Comparison of ENCODE assay signal across 12 cellular contexts in genomic region chr3:52470920-52471319, GRCh38. TPM values are rescaled to one million over a fixed set of nuclear protein-coding genes. Genes with fewer than 3 reads are reported as not detected.
"Had no signal": no experiment of that assay in that cellular context is flagged by ENCODE, and none has a peak within 500 bp of the region (broad histone marks: within the 10 kb centered on the region; RNA-seq: fewer than 3 reads in every experiment).

No MANE protein-coding gene starts in this region.

- H3K27me3 Mint-ChIP-seq: activated T-helper 17 cell treated with anti-CD3 and anti-CD28 coated beads, Interleukin-2, amount 50 U/mL, for 72 hours had no signal

- H3K27ac Mint-ChIP-seq: activated naive CD4-positive, alpha-beta T cell treated with anti-CD3 and anti-CD28 coated beads for 36 hours; activated T-helper 17 cell treated with anti-CD3 and anti-CD28 coated beads, Interleukin-2, amount 50 U/mL, for 72 hours had no signal

- H3K9me3 Mint-ChIP-seq: activated naive CD4-positive, alpha-beta T cell treated with anti-CD3 and anti-CD28 coated beads for 36 hours; activated T-helper 17 cell treated with anti-CD3 and anti-CD28 coated beads, Interleukin-2, amount 50 U/mL, for 72 hours; nephron; T-helper 2 cell treated with Interferon-gamma antibody and Interleukin-4, amounts not matched to agents 5 μg/mL and 100 μg/mL, for 36 hours had no signal

- H3K4me3 ChIP-seq: thyroid gland, vagina had no signal

- H3K4me3 Mint-ChIP-seq: activated naive CD4-positive, alpha-beta T cell treated with anti-CD3 and anti-CD28 coated beads for 36 hours; activated T-helper 17 cell treated with anti-CD3 and anti-CD28 coated beads, Interleukin-2, amount 50 U/mL, for 72 hours; nephron; T-helper 2 cell treated with Interferon-gamma antibody and Interleukin-4, amounts not matched to agents 5 μg/mL and 100 μg/mL, for 36 hours had no signal

- H3K4me1 Mint-ChIP-seq: activated T-helper 17 cell treated with anti-CD3 and anti-CD28 coated beads, Interleukin-2, amount 50 U/mL, for 72 hours had no signal

- H3K27ac ChIP-seq: thyroid gland, vagina had no signal

- H3K27me3 ChIP-seq: thyroid gland, vagina had no signal

- H3K9me3 ChIP-seq: thyroid gland, vagina had no signal

- ATAC-seq: activated T-helper 17 cell treated with anti-CD3 and anti-CD28 coated beads, Interleukin-2, amount 50 U/mL, for 72 hours had no signal

- H3K4me1 ChIP-seq: thyroid gland had no signal

- DNase-seq: activated CD4-positive, alpha-beta T cell treated with anti-CD3 and anti-CD28 coated beads, Interleukin-2, amount 50 U/mL, for 1 hour; activated naive CD4-positive, alpha-beta T cell treated with anti-CD3 and anti-CD28 coated beads for 36 hours; hippocampal formation; occipital lobe; stimulated activated CD4-positive, alpha-beta T cell treated with anti-CD3 and anti-CD28 coated beads, Interleukin-2, amount 100 ng/mL, for 24 hours; thyroid gland had no signal

RNA-seq across cellular contexts. Expression of gene TNNC1, which starts 17.1 kb away (rescaled TPM):
- total RNA-seq: occipital lobe had no signal

RNA-seq across cellular contexts. Expression of gene STAB1, which starts 24.2 kb away (rescaled TPM):
- total RNA-seq: activated CD8-positive, alpha-beta memory T cell treated with anti-CD3 and anti-CD28 coated beads for 36 hours had no signal
- polyA plus RNA-seq: keratinocyte had no signal

RNA-seq across cellular contexts. Expression of gene SEMA3G, which starts 26.0 kb away (rescaled TPM):
- total RNA-seq: activated naive CD4-positive, alpha-beta T cell treated with anti-CD3 and anti-CD28 coated beads for 36 hours had no signal
